6 cellular contexts compared by ENCODE assay signal in genomic region chr5:181203842-181204560, GRCh38.
DNase-seq lines count a peak whose midpoint lies in the region; ATAC-seq lines count a peak whose summit lies in the region.

No MANE protein-coding gene starts in this region.

- peaks cover 41% of the 10 kb centered on the region for H3K4me1 Mint-ChIP-seq in stimulated activated naive CD8-positive, alpha-beta T cell treated with anti-CD3 and anti-CD28 coated beads, Interleukin-15, Interleukin-2, amounts not matched to agents 100 ng/mL and 50 ng/mL, for 24 hours (ENCODE audit: low read depth)

- H3K36me3 Mint-ChIP-seq in stimulated activated naive CD8-positive, alpha-beta T cell treated with anti-CD3 and anti-CD28 coated beads, Interleukin-15, Interleukin-2, amounts not matched to agents 100 ng/mL and 50 ng/mL, for 24 hours (ENCODE audit: low read depth), result peaks cover 12% of the 10 kb centered on the region

- H3K4me3 Mint-ChIP-seq in stimulated activated naive CD8-positive, alpha-beta T cell treated with anti-CD3 and anti-CD28 coated beads, Interleukin-15, Interleukin-2, amounts not matched to agents 100 ng/mL and 50 ng/mL, for 24 hours, result peak overlapping the region; percentile 81

- no peak for DNase-seq in stimulated activated naive CD8-positive, alpha-beta T cell treated with anti-CD3 and anti-CD28 coated beads, Interleukin-15, Interleukin-2, amounts not matched to agents 100 U/mL and 50 U/mL, for 24 hours
- DNase-seq in T1000 (lab: John Stamatoyannopoulos, UW) (no peak), NOMO-1 (lab: John Stamatoyannopoulos, UW; ENCODE audit: unreplicated experiment in 2 of 2) (no peak)

- no peak for ATAC-seq in stimulated activated naive CD8-positive, alpha-beta T cell treated with anti-CD3 and anti-CD28 coated beads, Interleukin-15, Interleukin-2, amounts not matched to agents 100 U/mL and 50 U/mL, for 24 hours
- ATAC-seq in HG03196 (IDR thresholded peaks at IDR 0.05; ENCODE audit: unreplicated experiment), result no peak

- H3K27ac Mint-ChIP-seq in stimulated activated naive CD8-positive, alpha-beta T cell treated with anti-CD3 and anti-CD28 coated beads, Interleukin-15, Interleukin-2, amounts not matched to agents 100 ng/mL and 50 ng/mL, for 24 hours, result no peak overlapping the region

- H3K4me3 ChIP-seq in iPS-18c (ENCODE audit: insufficient read depth, low read depth, low read length), result peak overlapping the region; percentile 71

- H3K9me3 ChIP-seq in iPS-18c (ENCODE audit: control insufficient read depth, insufficient read depth, low read length), result no peaks in the 10 kb centered on the region

- no peaks in the 10 kb centered on the region for H3K9me3 Mint-ChIP-seq in stimulated activated naive CD8-positive, alpha-beta T cell treated with anti-CD3 and anti-CD28 coated beads, Interleukin-15, Interleukin-2, amounts not matched to agents 100 ng/mL and 50 ng/mL, for 24 hours

- H3K27me3 Mint-ChIP-seq in stimulated activated naive CD8-positive, alpha-beta T cell treated with anti-CD3 and anti-CD28 coated beads, Interleukin-15, Interleukin-2, amounts not matched to agents 100 ng/mL and 50 ng/mL, for 24 hours, result peaks cover 37% of the 10 kb centered on the region
